In the genomic region with DNA sequence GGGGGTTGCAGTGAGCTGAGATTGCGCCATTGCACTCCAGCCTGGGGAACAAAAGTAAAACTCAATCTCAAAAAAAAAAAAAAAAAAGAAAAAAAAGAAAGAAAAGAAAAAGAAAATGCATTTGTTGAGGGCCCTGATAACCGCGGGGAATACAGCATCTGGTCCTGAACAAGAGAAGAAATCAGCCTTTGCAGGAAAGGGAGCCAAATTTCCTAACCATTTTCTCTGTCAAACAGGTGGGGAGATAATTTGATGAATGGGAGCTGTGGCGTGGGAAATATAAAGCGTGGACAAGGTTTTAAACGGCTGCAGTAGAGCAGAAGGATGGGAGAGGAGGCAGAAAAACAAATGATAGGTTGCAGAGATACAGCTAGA, we compare ENCODE assay signal across 8 cellular contexts. TPM values are rescaled to one million over a fixed set of nuclear protein-coding genes. Genes with fewer than 3 reads are reported as not detected.
DNase-seq lines count a peak whose midpoint lies in the region; ATAC-seq and TF ChIP-seq lines count a peak whose summit lies in the region.

No MANE protein-coding gene starts in this region.

- H3F3A ChIP-seq in GM23338 (replicated peaks; ENCODE audit: low read depth), result 0 out of 2 replicates have a peak, but pooled peaks cover 3% of the 10 kb centered on the region

- peak overlapping the region; percentile 75 for H3K4me2 ChIP-seq in GM23338

- peaks cover 17% of the 10 kb centered on the region for H3K9me3 Mint-ChIP-seq in GM23338
- H3K9me3 Mint-ChIP-seq in WTC11, result peaks cover 9% of the 10 kb centered on the region

- no peak overlapping the region for H3K27ac ChIP-seq in GM23338 (ENCODE audit: low read depth)
- no peak overlapping the region for H3K27ac ChIP-seq in right cardiac atrium (ENCODE audit: low read length)
- H3K27ac ChIP-seq in skeletal muscle tissue (ENCODE audit: low read depth, low read length), result peak overlapping the region; percentile 89

- H2AFZ ChIP-seq in GM23338, result 0 out of 2 replicates have a peak overlapping the region, but pooled peaks have one; percentile 56

- H4K20me1 ChIP-seq in GM23338 (replicated peaks; ENCODE audit: insufficient read depth), result peaks cover 21% of the 10 kb centered on the region

- TF ChIP-seq CTCF in GM23338 (conservative IDR thresholded peaks at IDR 0.05; ENCODE audit: low read depth in 2 of 2) (no peak), WTC11 (IDR thresholded peaks at IDR 0.05) (no peak)

- no peaks in the 10 kb centered on the region for H3K9me2 ChIP-seq in GM23338 (ENCODE audit: insufficient read depth)

- peaks cover 3% of the 10 kb centered on the region; the same call in 1 of the 2 replicates for H3K36me3 ChIP-seq in GM23338 (ENCODE audit: insufficient read depth)
- H3K36me3 ChIP-seq in skeletal muscle tissue (ENCODE audit: control insufficient read depth in 3 of 3, insufficient read depth in 3 of 3, low read length in 3 of 3), result peaks cover 0 to 3% (median 2%) of the 10 kb centered on the region in 3 donors

- H3K27me3 ChIP-seq in GM23338 (ENCODE audit: insufficient read depth) (peaks cover 10% of the 10 kb centered on the region), right cardiac atrium (ENCODE audit: control insufficient read depth, insufficient read depth) (no peaks in the 10 kb centered on the region), skeletal muscle tissue (ENCODE audit: control insufficient read depth in 3 of 3, insufficient read depth in 3 of 3, low read length in 3 of 3) (no peaks in the 10 kb centered on the region)

- H3K9ac ChIP-seq in skeletal muscle tissue (ENCODE audit: low read depth in 1 of 3, low read length in 3 of 3), result peak overlapping the region; percentile 74 to 85 (median 85)

- DNase-seq in GM23338 (ENCODE audit: low spot score), result no peak
- DNase-seq in WTC11 (ENCODE audit: low spot score), result no peak
- no peak for DNase-seq in right cardiac atrium
- no peak for DNase-seq in HT-29 (ENCODE audit: low spot score)
- no peak for DNase-seq in activated effector memory CD4-positive, alpha-beta T cell treated with Interleukin-2 at 50 U/mL for 16 hours
- DNase-seq in AML-193 (lab: John Stamatoyannopoulos, UW), result no peak
- no peak for DNase-seq in kidney glomerular epithelial cell (lab: John Stamatoyannopoulos, UW)

- peaks cover 22% of the 10 kb centered on the region for H3K27me3 Mint-ChIP-seq in GM23338 (ENCODE audit: insufficient read depth, low read depth, poor library complexity)
- H3K27me3 Mint-ChIP-seq in WTC11 (ENCODE audit: low read depth), result peaks cover 23% of the 10 kb centered on the region

- H3K9me3 ChIP-seq in right cardiac atrium (ENCODE audit: control insufficient read depth, low read length), result no peaks in the 10 kb centered on the region
- H3K9me3 ChIP-seq in skeletal muscle tissue (ENCODE audit: control insufficient read depth in 3 of 3, low read length in 3 of 3), result no peaks in the 10 kb centered on the region

- WGBS in right cardiac atrium, result 47% methylated on average over 6 of the region's 6 CpGs

- H3K4me1 ChIP-seq in GM23338 (ENCODE audit: insufficient read depth) (peaks cover 4% of the 10 kb centered on the region; the same call in 1 of the 2 replicates), right cardiac atrium (ENCODE audit: control insufficient read depth, insufficient read depth, low read length) (peaks cover 12% of the 10 kb centered on the region), skeletal muscle tissue (ENCODE audit: control insufficient read depth in 3 of 3, insufficient read depth in 3 of 3, low read length in 3 of 3) (peaks cover 35 to 41% (median 39%) of the 10 kb centered on the region in 3 donors)

- H3K4me3 Mint-ChIP-seq in GM23338, result peak overlapping the region; percentile 70
- peak overlapping the region; percentile 66 for H3K4me3 Mint-ChIP-seq in WTC11

- H3K36me3 Mint-ChIP-seq in GM23338 (ENCODE audit: low read depth) (peaks cover 31% of the 10 kb centered on the region), WTC11 (peaks cover 18% of the 10 kb centered on the region)

- H3K27ac Mint-ChIP-seq in GM23338, result 0 out of 2 replicates have a peak overlapping the region, but pooled peaks have one; percentile 80
- no peak overlapping the region for H3K27ac Mint-ChIP-seq in WTC11

- POLR2A ChIA-PET in WTC11 (lab: Charles Lee), result interaction anchor here (0.7 kb wide), 1 partner anchor 17 kb away, joined by 5 read pairs; no protein-coding TSS in a partner anchor

- peaks cover 52% of the 10 kb centered on the region for H3K79me2 ChIP-seq in GM23338 (replicated peaks; ENCODE audit: insufficient read depth)

- intact Hi-C loops in right cardiac atrium (cut with DNase I), result no loop called here

- CTCF ChIA-PET in WTC11 (lab: Charles Lee), result interaction anchor here (0.6 to 3.8 kb wide), 8 partner anchors 15 to 1995 kb away, joined by 3 to 15 read pairs (median 4); a partner anchor contains a TSS

- peak overlapping the region; percentile 54 for H3K4me3 ChIP-seq in GM23338
- peak overlapping the region; percentile 61 for H3K4me3 ChIP-seq in right cardiac atrium (ENCODE audit: low read length)
- peak overlapping the region; percentile 83 to 90 (median 87) for H3K4me3 ChIP-seq in skeletal muscle tissue (ENCODE audit: low read length in 3 of 3)

- no peak for ATAC-seq in GM23338
- no peak for ATAC-seq in WTC11
- no peak for ATAC-seq in right cardiac atrium

- peaks cover 16% of the 10 kb centered on the region for H3K4me1 Mint-ChIP-seq in GM23338
- H3K4me1 Mint-ChIP-seq in WTC11, result peaks cover 20% of the 10 kb centered on the region

TF ChIP-seq in GM23338, 12 proteins besides CTCF, POLR2A, EP300 and RAD21 (continues in another document):
- TF ChIP-seq JUNB (IDR thresholded peaks at IDR 0.05; ENCODE audit: unreplicated experiment) (no peak), STAT1 (IDR thresholded peaks at IDR 0.05; ENCODE audit: unreplicated experiment) (no peak), NANOG (IDR thresholded peaks at IDR 0.05; ENCODE audit: borderline replicate concordance) (no peak), POLR2AphosphoS5 (IDR thresholded peaks at IDR 0.05; ENCODE audit: low read depth) (no peak), EZH2 (IDR thresholded peaks at IDR 0.05; ENCODE audit: low read depth, unreplicated experiment) (no peak), ZNF114 (CRISPR knock-in tag; IDR thresholded peaks at IDR 0.05) (no peak), CREB1 (CRISPR knock-in tag; IDR thresholded peaks at IDR 0.05; ENCODE audit: low read depth) (no peak), ZNF331 (CRISPR knock-in tag; IDR thresholded peaks at IDR 0.05; ENCODE audit: low read depth) (no peak)
- TF ChIP-seq, protein P1, sequence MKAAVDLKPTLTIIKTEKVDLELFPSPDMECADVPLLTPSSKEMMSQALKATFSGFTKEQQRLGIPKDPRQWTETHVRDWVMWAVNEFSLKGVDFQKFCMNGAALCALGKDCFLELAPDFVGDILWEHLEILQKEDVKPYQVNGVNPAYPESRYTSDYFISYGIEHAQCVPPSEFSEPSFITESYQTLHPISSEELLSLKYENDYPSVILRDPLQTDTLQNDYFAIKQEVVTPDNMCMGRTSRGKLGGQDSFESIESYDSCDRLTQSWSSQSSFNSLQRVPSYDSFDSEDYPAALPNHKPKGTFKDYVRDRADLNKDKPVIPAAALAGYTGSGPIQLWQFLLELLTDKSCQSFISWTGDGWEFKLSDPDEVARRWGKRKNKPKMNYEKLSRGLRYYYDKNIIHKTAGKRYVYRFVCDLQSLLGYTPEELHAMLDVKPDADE (IDR thresholded peaks at IDR 0.05), result no peak

TF ChIP-seq in WTC11, 78 proteins besides CTCF, POLR2A, EP300 and RAD21 (continues in another document):
- TF ChIP-seq FOXJ3 (CRISPR knock-in tag; IDR thresholded peaks at IDR 0.05; ENCODE audit: borderline replicate concordance) (no peak), ZBTB43 (CRISPR knock-in tag; IDR thresholded peaks at IDR 0.05) (no peak), RELA (CRISPR knock-in tag; IDR thresholded peaks at IDR 0.05; ENCODE audit: borderline replicate concordance) (no peak), ELF4 (CRISPR knock-in tag; IDR thresholded peaks at IDR 0.05; ENCODE audit: low read depth) (no peak), JAZF1 (CRISPR knock-in tag; IDR thresholded peaks at IDR 0.05) (no peak), FOXP4 (CRISPR knock-in tag; IDR thresholded peaks at IDR 0.05) (no peak)
- TF ChIP-seq, protein P2, sequence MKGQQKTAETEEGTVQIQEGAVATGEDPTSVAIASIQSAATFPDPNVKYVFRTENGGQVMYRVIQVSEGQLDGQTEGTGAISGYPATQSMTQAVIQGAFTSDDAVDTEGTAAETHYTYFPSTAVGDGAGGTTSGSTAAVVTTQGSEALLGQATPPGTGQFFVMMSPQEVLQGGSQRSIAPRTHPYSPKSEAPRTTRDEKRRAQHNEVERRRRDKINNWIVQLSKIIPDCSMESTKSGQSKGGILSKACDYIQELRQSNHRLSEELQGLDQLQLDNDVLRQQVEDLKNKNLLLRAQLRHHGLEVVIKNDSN (CRISPR knock-in tag; IDR thresholded peaks at IDR 0.05), result no peak

RNA-seq across cellular contexts. Expression of gene E2F6, which starts 0.9 kb away (rescaled TPM):
- total RNA-seq in GM23338 (2014; rRNA removed; shearing (Covaris generic)), result 20.7 and 30.2 TPM in 2 replicates
- polyA plus RNA-seq in GM23338 (2016; fragmentation: Nextera tagmentation; extraction: Ambion mirVana) (11.9 and 16.9 TPM in 2 replicates), right cardiac atrium (10.9 TPM)
- total RNA-seq in WTC11 (2021) (14.2 to 16.0 TPM (median 14.4 TPM) in 3 replicates), right cardiac atrium (10 to 100 TPM; 15.7 to 19.9 (median 16.2) TPM), skeletal muscle tissue (8.9 TPM)
- 23.7 and 23.9 TPM in 2 replicates for total RNA-seq in HT-29 (2014; rRNA removed; shearing (Covaris generic))
